26 cellular contexts compared by ENCODE assay signal in genomic region chr11:34502949-34503348, GRCh38. TPM values are rescaled to one million over a fixed set of nuclear protein-coding genes. Genes with fewer than 3 reads are reported as not detected.
DNase-seq lines count a peak whose midpoint lies in the region; ATAC-seq and TF ChIP-seq lines count a peak whose summit lies in the region.
"Had no signal": no experiment of that assay in that cellular context is flagged by ENCODE, and none has a peak within 500 bp of the region (broad histone marks: within the 10 kb centered on the region; RNA-seq: fewer than 3 reads in every experiment).

No MANE protein-coding gene starts in this region.

- no peaks in the 10 kb centered on the region for H3K4me1 ChIP-seq in DND-41 (ENCODE audit: insufficient read depth, low read length)
- H3K4me1 ChIP-seq: ascending aorta, pancreas had no signal

- H3K4me2 ChIP-seq in DND-41 (ENCODE audit: insufficient read depth, low read length) = no peak overlapping the region
- H3K4me2 ChIP-seq: KMS-11 had no signal

- ATAC-seq in DND-41 (ENCODE audit: insufficient read depth, low read depth) = no peak
- ATAC-seq: right cardiac atrium had no signal

- TF ChIP-seq CTCF in DND-41 (IDR thresholded peaks at IDR 0.05; ENCODE audit: borderline replicate concordance, extremely low read depth, low read length, poor library complexity, severe bottlenecking) = peak; percentile 8
- TF ChIP-seq CTCF in choroid plexus epithelial cell (conservative IDR thresholded peaks at IDR 0.05; ENCODE audit: low read depth, low read length) = peak; percentile 23

- H3K36me3 ChIP-seq in DND-41 (ENCODE audit: insufficient read depth, low read length) = no peaks in the 10 kb centered on the region
- H3K36me3 ChIP-seq: ascending aorta, pancreas had no signal

- no peak overlapping the region for H3K9ac ChIP-seq in DND-41 (ENCODE audit: low read depth, low read length)
- H3K9ac ChIP-seq: KMS-11 had no signal

- no peak overlapping the region for H2AFZ ChIP-seq in DND-41 (ENCODE audit: low read depth, low read length)

- peaks cover 5% of the 10 kb centered on the region for H3K27me3 ChIP-seq in DND-41 (ENCODE audit: insufficient read depth, low read length, poor library complexity)
- H3K27me3 ChIP-seq: ascending aorta, pancreas had no signal

- H3K27ac ChIP-seq in DND-41 (ENCODE audit: low read length) = no peak overlapping the region
- H3K27ac ChIP-seq: ascending aorta, KMS-11 had no signal

- DNase-seq in DND-41 (no peak), M059J (ENCODE audit: low read depth) (peak; percentile 68), choroid plexus epithelial cell (ENCODE audit: low read depth) (no peak), stromal cell of bone marrow (ENCODE audit: low read depth) (peak; percentile 4), NCI-H2196 (lab: John Stamatoyannopoulos, UW; ENCODE audit: unreplicated experiment) (no peak), NCI-H1436 treated with DMSO at 0.1 percent for 48 hours (lab: John Stamatoyannopoulos, UW) (no peak)
- no peak for DNase-seq in stimulated activated CD4-positive, alpha-beta T cell treated with anti-CD3 and anti-CD28 coated beads, Interleukin-1b, Interleukin-23, amount 100 ng/mL, for 48 hours
- DNase-seq: activated CD4-positive, alpha-beta memory T cell treated with anti-CD3 and anti-CD28 coated beads for 36 hours; AML-193; effector CD4-positive, alpha-beta T cell; MV-4-11; NCI-H1694 treated with DMSO at 0.1 percent for 48 hours; NCI-H2171; NCI-H748 treated with DMSO at 0.1 percent for 48 hours; pancreas; right cardiac atrium; Right ventricle myocardium superior; stimulated activated naive CD4-positive, alpha-beta T cell treated with Interleukin-2 at 50 U/mL for 16 hours; T-helper 9 cell had no signal

- H3K79me2 ChIP-seq in DND-41 (ENCODE audit: insufficient read depth, low read length) = no peaks in the 10 kb centered on the region

- no peaks in the 10 kb centered on the region for H4K20me1 ChIP-seq in DND-41 (ENCODE audit: insufficient read depth, low read length)

- no peaks in the 10 kb centered on the region for H3K9me3 ChIP-seq in DND-41 (ENCODE audit: insufficient read depth, low read length, severe bottlenecking)
- H3K9me3 ChIP-seq: ascending aorta, pancreas had no signal

- H3K4me3 ChIP-seq in DND-41 (ENCODE audit: low read depth in 1 of 2, low read length in 2 of 2) (no peak overlapping the region), choroid plexus epithelial cell (ENCODE audit: low read depth, low read length) (no peak overlapping the region)
- H3K4me3 ChIP-seq: ascending aorta, pancreas had no signal

RNA-seq across cellular contexts. Expression of gene ELF5, which starts 10.6 kb away (rescaled TPM):
- total RNA-seq in M059J (2014; rRNA removed; shearing (Covaris generic)) = 0.30 and 0.79 TPM in 2 replicates
- total RNA-seq: activated CD4-positive, alpha-beta memory T cell treated with anti-CD3 and anti-CD28 coated beads for 36 hours; activated T-helper 2 cell treated with anti-CD3 and anti-CD28 coated beads, Interferon-gamma antibody, Interleukin-2, Interleukin-4, amounts not matched to agents 10 μg/mL and 5 μg/mL and 100 μg/mL, durations not matched to agents 14 hours and 24 hours and 36 hours; ascending aorta; epithelial cell of proximal tubule; glomerular endothelial cell; H1; natural killer cell treated with Interleukin-12 subunit alpha and Interleukin-12 subunit beta and Interleukin-15 and Interleukin-18, amount 100 ng/mL, for 72 hours; right cardiac atrium; Right ventricle myocardium superior had no signal

Comparison
In these comparisons a context has a peak if more than half of its experiments do, and no peak if none do; other contexts are left out.
1. DNase-seq: peak in M059J (single experiment) and stromal cell of bone marrow (single experiment); none in DND-41 (single experiment), choroid plexus epithelial cell (single experiment), NCI-H2196 (single experiment), NCI-H1436 treated with DMSO at 0.1 percent for 48 hours (single experiment) and stimulated activated CD4-positive, alpha-beta T cell treated with anti-CD3 and anti-CD28 coated beads, Interleukin-1b, Interleukin-23, amount 100 ng/mL, for 48 hours (single experiment).